Comparison of ENCODE assay signal across 2 cellular contexts in genomic region chr13:68185767-68186166, GRCh38.
TF ChIP-seq lines count a peak whose summit lies in the region.

No MANE protein-coding gene starts in this region.

TF ChIP-seq in GM23338, 12 proteins besides CTCF, POLR2A, EP300 and RAD21 (continued from another document):
- TF ChIP-seq ETS1 (IDR thresholded peaks at IDR 0.05) (no peak), STAT1 (IDR thresholded peaks at IDR 0.05; ENCODE audit: unreplicated experiment) (no peak), JUNB (IDR thresholded peaks at IDR 0.05; ENCODE audit: unreplicated experiment) (no peak), POLR2AphosphoS5 (IDR thresholded peaks at IDR 0.05; ENCODE audit: low read depth) (no peak), EZH2 (IDR thresholded peaks at IDR 0.05; ENCODE audit: low read depth, unreplicated experiment) (no peak), EZH2phosphoT487 (IDR thresholded peaks at IDR 0.05; ENCODE audit: unreplicated experiment) (no peak), REST (IDR thresholded peaks at IDR 0.05; ENCODE audit: unreplicated experiment) (no peak), ZNF331 (CRISPR knock-in tag; IDR thresholded peaks at IDR 0.05; ENCODE audit: low read depth) (no peak), CREB1 (CRISPR knock-in tag; IDR thresholded peaks at IDR 0.05; ENCODE audit: low read depth) (no peak)

TF ChIP-seq in H1, 55 proteins besides CTCF, POLR2A, EP300 and RAD21 (continued from another document):
- TF ChIP-seq SIX5 (IDR thresholded peaks at IDR 0.05; ENCODE audit: low read depth, low read length) (no peak), USF2 (IDR thresholded peaks at IDR 0.05; ENCODE audit: low read length) (no peak), SP2 (IDR thresholded peaks at IDR 0.05; ENCODE audit: low read length) (no peak), JUN (IDR thresholded peaks at IDR 0.05; ENCODE audit: low read depth, low read length) (no peak)
